21 cellular contexts compared by ENCODE assay signal in the genomic region with DNA sequence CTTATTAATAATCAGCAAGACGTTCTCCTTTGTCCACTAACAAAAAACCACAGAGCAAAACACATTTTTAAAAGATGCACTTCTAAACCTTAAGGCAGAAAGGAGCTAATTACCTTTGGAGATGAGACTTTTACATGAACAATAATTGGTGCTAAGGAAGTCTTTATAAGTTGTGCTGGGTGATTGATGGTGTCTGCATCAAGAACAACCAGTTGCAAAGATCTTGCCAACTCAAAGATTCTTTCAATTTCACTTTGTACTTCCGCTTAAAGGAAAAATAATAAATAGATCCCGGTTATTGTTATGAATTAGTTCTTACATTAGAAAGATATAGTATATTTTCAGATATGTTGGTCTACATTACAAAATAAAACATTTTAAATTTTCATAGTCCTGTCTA. TPM values are rescaled to one million over a fixed set of nuclear protein-coding genes. Genes with fewer than 3 reads are reported as not detected.
DNase-seq lines count a peak whose midpoint lies in the region; ATAC-seq, FAIRE-seq and TF ChIP-seq lines count a peak whose summit lies in the region.
"Had no signal": no experiment of that assay in that cellular context is flagged by ENCODE, and none has a peak within 500 bp of the region (broad histone marks: within the 10 kb centered on the region; RNA-seq: fewer than 3 reads in every experiment).

No MANE protein-coding gene starts in this region.

- no peaks in the 10 kb centered on the region for H3K9me3 Mint-ChIP-seq in IgD-negative memory B cell

- H3K27me3 ChIP-seq in OCI-LY1 (ENCODE audit: insufficient read depth, low read length), result no peaks in the 10 kb centered on the region
- H3K27me3 ChIP-seq: SJCRH30 had no signal

- H3F3A ChIP-seq in OCI-LY1 (ENCODE audit: insufficient read depth, low read length), result no peaks in the 10 kb centered on the region

- H3K9me3 ChIP-seq in OCI-LY1 (ENCODE audit: low read length) (no peaks in the 10 kb centered on the region), kidney (ENCODE audit: control insufficient read depth in 1 of 2, low read length in 2 of 2) (no peaks in the 10 kb centered on the region)
- H3K9me3 ChIP-seq: SJCRH30 had no signal

- H3K4me3 Mint-ChIP-seq in IgD-negative memory B cell, result peak overlapping the region; percentile 63 to 93 (median 78)

- H3K36me3 ChIP-seq in OCI-LY1 (ENCODE audit: insufficient read depth, low read length), result no peaks in the 10 kb centered on the region
- H3K36me3 ChIP-seq in kidney (ENCODE audit: control insufficient read depth in 1 of 2, insufficient read depth in 2 of 2, low read length in 2 of 2), result no peaks in the 10 kb centered on the region
- H3K36me3 ChIP-seq: SJCRH30 had no signal

- intact Hi-C loops in kidney (cut with DNase I), result no loop called here

- peaks cover 9% of the 10 kb centered on the region for H3K4me1 ChIP-seq in OCI-LY1 (ENCODE audit: insufficient read depth, low read length, severe bottlenecking)
- peaks cover 0 to 3% of the 10 kb centered on the region in 2 donors for H3K4me1 ChIP-seq in kidney (ENCODE audit: control insufficient read depth in 1 of 2, insufficient read depth in 1 of 2, low read depth in 1 of 2, low read length in 2 of 2)

- H3K27ac ChIP-seq in OCI-LY1 (ENCODE audit: low read depth, low read length, poor library complexity, severe bottlenecking) (no peak overlapping the region), kidney (ENCODE audit: low read depth in 2 of 2, low read length in 2 of 2) (no peak overlapping the region)
- H3K27ac ChIP-seq: C4-2B, SJCRH30 had no signal

- TF ChIP-seq CTCF in GM12865 (IDR thresholded peaks at IDR 0.05; ENCODE audit: insufficient read depth, low read depth, low read length, missing control alignments) (no peak), OCI-LY1 (IDR thresholded peaks at IDR 0.05; ENCODE audit: low read length) (no peak), kidney (IDR thresholded peaks at IDR 0.05; ENCODE audit: borderline replicate concordance, extremely low read depth, insufficient read depth) (no peak)

- H3K27ac Mint-ChIP-seq in IgD-negative memory B cell, result peak overlapping the region in 2 of 3 donors; percentile 67 to 79

- no peaks in the 10 kb centered on the region for H3K27me3 Mint-ChIP-seq in IgD-negative memory B cell

- H2AFZ ChIP-seq in OCI-LY1 (ENCODE audit: low read length), result peak overlapping the region; percentile 41; the same call in 1 of the 2 replicates

- H3K4me1 Mint-ChIP-seq in IgD-negative memory B cell, result peaks cover 6 to 14% (median 12%) of the 10 kb centered on the region in 3 donors

- ATAC-seq in HG02884 (IDR thresholded peaks at IDR 0.05; ENCODE audit: unreplicated experiment), result no peak

- no peaks in the 10 kb centered on the region for H3K9me2 ChIP-seq in OCI-LY1 (ENCODE audit: low read depth, low read length)

- peak; percentile 37 for FAIRE-seq in kidney (lab: Jason Lieb, UNC)
- FAIRE-seq: H1 had no signal

- H4K20me1 ChIP-seq in OCI-LY1 (ENCODE audit: insufficient read depth, low read length), result no peaks in the 10 kb centered on the region

- H3K4me3 ChIP-seq in GM12865 (ENCODE audit: low read depth, low read length), result peak overlapping the region; percentile 30
- H3K4me3 ChIP-seq in OCI-LY1 (ENCODE audit: low read depth, low read length, poor library complexity, severe bottlenecking), result no peak overlapping the region
- H3K4me3 ChIP-seq in kidney (ENCODE audit: low read length in 2 of 2), result no peak overlapping the region
- H3K4me3 ChIP-seq: SJCRH30 had no signal

- H3K4me2 ChIP-seq in OCI-LY1 (ENCODE audit: low read length), result 0 out of 2 replicates have a peak overlapping the region, but pooled peaks have one; percentile 35

- H3K36me3 Mint-ChIP-seq in IgD-negative memory B cell, result peaks cover 1% of the 10 kb centered on the region

- peak; percentile 26 for DNase-seq in GM12865 (ENCODE audit: low read depth)
- no peak for DNase-seq in kidney
- no peak for DNase-seq in NCI-H2107 (lab: John Stamatoyannopoulos, UW)
- no peak for DNase-seq in NCI-H510A (lab: John Stamatoyannopoulos, UW)
- no peak for DNase-seq in germinal center (ENCODE audit: low spot score)
- DNase-seq: DMS 273 treated with DMSO at 0.1 percent for 48 hours, Kasumi-1, MV-4-11, NCI-H1436, NCI-H2029, NCI-H2171 treated with DMSO at 0.1 percent for 48 hours, NCI-H446 treated with DMSO at 0.1 percent for 48 hours, NCI-H748 treated with DMSO at 0.1 percent for 48 hours, RPMI8226, SJCRH30, SW 1271 had no signal

- H3K9ac ChIP-seq in OCI-LY1 (ENCODE audit: low read length) (no peak overlapping the region), kidney (ENCODE audit: low read length in 2 of 2) (no peak overlapping the region)

- no peaks in the 10 kb centered on the region for H3K79me2 ChIP-seq in OCI-LY1 (ENCODE audit: insufficient read depth, low read length)

RNA-seq across cellular contexts. Expression of a gene that starts 26.9 kb away (rescaled TPM):
- polyA plus RNA-seq in IgD-negative memory B cell, result 70.7 TPM
- total RNA-seq in kidney, result 47.3 TPM
- 18.1 TPM for polyA plus RNA-seq in kidney (ENCODE audit: insufficient read depth, low read depth, low replicate concordance)
